27 cellular contexts compared by ENCODE assay signal in the genomic region with DNA sequence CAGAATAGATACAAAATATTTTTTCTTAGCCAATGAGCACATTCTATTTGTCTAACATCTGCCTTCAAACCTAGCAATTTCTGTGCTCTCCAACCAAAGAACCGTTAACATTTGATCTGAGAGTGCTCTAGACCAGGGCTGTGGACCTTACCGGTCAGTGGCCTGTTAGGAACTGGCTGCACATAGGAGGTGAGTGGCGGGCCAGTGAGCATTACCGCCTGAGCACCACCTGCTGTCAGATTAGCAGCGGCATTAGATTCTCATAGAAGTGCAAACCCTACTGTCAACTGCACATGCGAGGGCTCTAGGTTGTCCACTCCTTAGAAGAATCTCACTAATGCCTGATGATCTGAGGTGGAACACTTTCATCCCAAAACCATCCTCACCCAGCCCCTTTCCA.
"Had no signal": no experiment of that assay in that cellular context is flagged by ENCODE, and none has a peak within 500 bp of the region (broad histone marks: within the 10 kb centered on the region; RNA-seq: fewer than 3 reads in every experiment).

No MANE protein-coding gene starts in this region.

- H3K4me1 Mint-ChIP-seq: activated naive CD8-positive, alpha-beta T cell treated with anti-CD3 and anti-CD28 coated beads, Interleukin-2, amount 10 ng/mL, durations not matched to agents 7 days and 5 days had no signal

- H3K36me3 ChIP-seq: adrenal gland, breast epithelium had no signal

- H3K27me3 ChIP-seq: adrenal gland, breast epithelium had no signal

- DNase-seq: activated CD4-positive, alpha-beta T cell treated with anti-CD3 and anti-CD28 coated beads for 4 hours; activated CD8-positive, alpha-beta memory T cell treated with anti-CD3 and anti-CD28 coated beads, Interleukin-2, amount 50 U/mL, for 4 hours; activated CD8-positive, alpha-beta T cell treated with anti-CD3 and anti-CD28 coated beads for 36 hours; activated naive CD4-positive, alpha-beta T cell treated with anti-CD3 and anti-CD28 coated beads, Interleukin-2, amount 50 U/mL, for 16 hours; activated naive CD8-positive, alpha-beta T cell treated with anti-CD3 and anti-CD28 coated beads, Interleukin-2, amount 10 ng/mL, durations not matched to agents 7 days and 5 days; activated T-cell treated with anti-CD3 and anti-CD28 coated beads, Interleukin-2, amount 50 U/mL, for 72 hours; adrenal gland; aorta; central memory CD4-positive, alpha-beta T cell; Karpas-422; MM.1S; NCI-H1105; NCI-H1436 treated with DMSO at 0.1 percent for 48 hours; NCI-H187 treated with DMSO at 0.1 percent for 48 hours; NCI-H2081 treated with DMSO at 0.1 percent for 48 hours; NCI-H2171; NCI-H2227 treated with DMSO at 0.1 percent for 48 hours; NCI-H446 treated with DMSO at 0.1 percent for 48 hours; NCI-H524 treated with DMSO at 0.1 percent for 48 hours; NCI-H774; PC-3; SHP77 treated with DMSO at 0.1 percent for 48 hours; T-helper 2 cell; T1000 had no signal

- H3K9me3 ChIP-seq: adrenal gland, breast epithelium had no signal

- H3K4me1 ChIP-seq: adrenal gland, breast epithelium had no signal

- H3K4me3 Mint-ChIP-seq: activated CD8-positive, alpha-beta T cell treated with anti-CD3 and anti-CD28 coated beads for 36 hours; activated naive CD8-positive, alpha-beta T cell treated with anti-CD3 and anti-CD28 coated beads, Interleukin-2, amount 10 ng/mL, durations not matched to agents 7 days and 5 days; activated T-cell treated with anti-CD3 and anti-CD28 coated beads, Interleukin-2, amount 50 U/mL, for 72 hours had no signal

- ATAC-seq: activated CD8-positive, alpha-beta T cell treated with anti-CD3 and anti-CD28 coated beads for 36 hours; activated T-cell treated with anti-CD3 and anti-CD28 coated beads, Interleukin-2, amount 50 U/mL, for 72 hours; K562; PC-3 had no signal

- H3K27ac Mint-ChIP-seq: activated CD8-positive, alpha-beta T cell treated with anti-CD3 and anti-CD28 coated beads for 36 hours; activated naive CD8-positive, alpha-beta T cell treated with anti-CD3 and anti-CD28 coated beads, Interleukin-2, amount 10 ng/mL, durations not matched to agents 7 days and 5 days; activated T-cell treated with anti-CD3 and anti-CD28 coated beads, Interleukin-2, amount 50 U/mL, for 72 hours had no signal

- H3K36me3 Mint-ChIP-seq: activated naive CD8-positive, alpha-beta T cell treated with anti-CD3 and anti-CD28 coated beads, Interleukin-2, amount 10 ng/mL, durations not matched to agents 7 days and 5 days had no signal

- H3K27ac ChIP-seq: adrenal gland, breast epithelium, VCaP had no signal

- H3K4me3 ChIP-seq: adrenal gland, breast epithelium, K562 had no signal

- H3K27me3 Mint-ChIP-seq: activated CD8-positive, alpha-beta T cell treated with anti-CD3 and anti-CD28 coated beads for 36 hours; activated naive CD8-positive, alpha-beta T cell treated with anti-CD3 and anti-CD28 coated beads, Interleukin-2, amount 10 ng/mL, durations not matched to agents 7 days and 5 days had no signal
